ENCODE assay signal across 15 cellular contexts in genomic region chr4:110452546-110452945, GRCh38. TPM values are rescaled to one million over a fixed set of nuclear protein-coding genes. Genes with fewer than 3 reads are reported as not detected.
"Had no signal": no experiment of that assay in that cellular context is flagged by ENCODE, and none has a peak within 500 bp of the region (broad histone marks: within the 10 kb centered on the region; RNA-seq: fewer than 3 reads in every experiment).

No MANE protein-coding gene starts in this region.

- DNase-seq: activated CD4-positive, alpha-beta memory T cell treated with anti-CD3 and anti-CD28 coated beads, Interleukin-2, amount 10 ng/mL, durations not matched to agents 7 days and 5 days; activated CD4-positive, alpha-beta T cell treated with anti-CD3 and anti-CD28 coated beads, Interleukin-2, amount 10 ng/mL, durations not matched to agents 24 days and 14 days; activated gamma-delta T cell treated with Interleukin-2 at 50 U/mL for 16 hours; anterior cingulate cortex; body of pancreas; left cardiac atrium; retina; stimulated activated CD4-positive, alpha-beta T cell treated with anti-CD3 and anti-CD28 coated beads, Interleukin-4, amount 100 ng/mL, for 24 hours; stomach; testis; trophoblast cell had no signal

- H3K27me3 ChIP-seq: body of pancreas, testis, vagina had no signal

- H3K4me1 ChIP-seq: body of pancreas, stomach, testis, vagina had no signal

- H3K4me3 ChIP-seq: body of pancreas, stomach, testis, vagina had no signal

- FAIRE-seq: endometrium, islet of Langerhans had no signal

- H3K9me3 ChIP-seq: body of pancreas, stomach, testis, vagina had no signal

- ATAC-seq: activated CD4-positive, CD25-positive, alpha-beta regulatory T cell treated with anti-CD3 and anti-CD28 coated beads, Interleukin-2, amount 50 U/mL, for 24 hours; body of pancreas; left cardiac atrium had no signal

- H3K27ac ChIP-seq: body of pancreas, stomach, testis, vagina had no signal

- H3K36me3 ChIP-seq: stomach, vagina had no signal

RNA-seq across cellular contexts. Expression of gene ENPEP, which starts 23.4 kb away (rescaled TPM):
- total RNA-seq: activated CD4-positive, alpha-beta T cell treated with anti-CD3 and anti-CD28 coated beads, Interleukin-2, amount 10 ng/mL, durations not matched to agents 24 days and 14 days had no signal
